ENCODE assay signal across 19 cellular contexts in the genomic region with DNA sequence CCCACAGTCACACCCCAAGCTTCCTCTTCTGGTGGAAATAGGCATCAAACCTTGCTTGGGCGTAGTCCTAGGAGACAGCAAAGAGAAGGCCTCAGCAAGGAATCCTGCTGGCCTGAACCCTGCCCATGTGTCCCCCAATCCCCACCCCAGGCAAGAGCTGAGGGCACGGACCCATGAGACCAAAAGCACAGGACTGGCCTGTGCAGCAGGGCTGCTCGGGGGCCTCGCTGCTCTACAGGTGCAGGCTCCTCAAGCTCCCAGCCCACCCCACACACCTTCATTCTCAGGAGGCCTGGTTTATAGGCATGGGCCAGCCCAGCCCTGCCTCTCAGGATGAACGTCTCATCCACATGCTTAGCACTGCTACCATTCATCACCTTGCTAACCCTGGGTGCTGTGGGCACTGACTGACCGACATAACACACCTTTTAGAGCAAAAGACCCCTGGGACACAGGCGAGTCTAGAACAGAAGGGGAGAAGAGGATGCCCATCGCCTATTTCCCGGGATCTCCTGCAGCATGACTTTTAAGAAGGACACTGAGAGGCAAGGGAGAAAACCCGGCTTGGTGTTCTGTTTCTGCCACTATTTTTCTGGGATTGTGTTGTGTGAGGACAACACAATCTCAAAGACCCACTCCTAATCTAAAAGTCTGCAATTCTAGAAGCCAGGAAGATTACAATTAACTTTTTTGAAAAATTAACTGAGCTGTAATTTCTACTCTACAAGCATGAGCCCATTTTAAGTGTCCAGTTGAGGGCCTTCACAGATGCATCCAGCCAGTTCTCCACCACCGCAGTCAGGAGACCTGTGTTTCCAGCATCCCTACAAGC. TPM values are rescaled to one million over a fixed set of nuclear protein-coding genes. Genes with fewer than 3 reads are reported as not detected.
DNase-seq lines count a peak whose midpoint lies in the region; ATAC-seq, FAIRE-seq and TF ChIP-seq lines count a peak whose summit lies in the region.
"Had no signal": no experiment of that assay in that cellular context is flagged by ENCODE, and none has a peak within 500 bp of the region (broad histone marks: within the 10 kb centered on the region; RNA-seq: fewer than 3 reads in every experiment).

No MANE protein-coding gene starts in this region.

- no peak overlapping the region for H3K27ac ChIP-seq in HepG2 (ENCODE audit: extremely low read length, insufficient read depth, low read length)
- no peak overlapping the region for H3K27ac ChIP-seq in right lobe of liver
- no peak overlapping the region; the same call in 1 of the 2 replicates for H3K27ac ChIP-seq in Panc1 (ENCODE audit: low read length)
- H3K27ac ChIP-seq: colonic mucosa, epithelial cell of prostate, left lung, pancreas, suprapubic skin had no signal

- H3K9me3 Mint-ChIP-seq in immature natural killer cell: no peaks in the 10 kb centered on the region
- H3K9me3 Mint-ChIP-seq: activated CD8-positive, alpha-beta T cell treated with anti-CD3 and anti-CD28 coated beads for 36 hours had no signal

- no peaks in the 10 kb centered on the region for H3K4me1 ChIP-seq in HepG2 (ENCODE audit: insufficient read depth, low read length)
- peaks cover 0 to 1% (median 0%) of the 10 kb centered on the region in 4 donors for H3K4me1 ChIP-seq in right lobe of liver
- H3K4me1 ChIP-seq in Panc1 (ENCODE audit: control insufficient read depth, insufficient read depth, low read length): no peaks in the 10 kb centered on the region; the same call in 1 of the 2 replicates
- H3K4me1 ChIP-seq: colonic mucosa, left lung, suprapubic skin had no signal

- H3K4me3 ChIP-seq in HepG2 (replicated peaks in 1 of 3; ENCODE audit: insufficient read depth in 1 of 3, low read depth in 2 of 3, low read length in 3 of 3): no peak overlapping the region
- no peak overlapping the region for H3K4me3 ChIP-seq in right lobe of liver
- no peak overlapping the region for H3K4me3 ChIP-seq in Panc1 (ENCODE audit: low read depth in 2 of 2, low read length in 2 of 2)
- H3K4me3 ChIP-seq: colonic mucosa, left lung, pancreas, suprapubic skin had no signal

- H3K4me1 Mint-ChIP-seq in immature natural killer cell: no peaks in the 10 kb centered on the region

- BruUV-seq in HepG2 (replicated peaks; lab: Mats Ljungman, UMichigan) (no TSS peak), Panc1 (replicated peaks; lab: Mats Ljungman, UMichigan) (no TSS peak)

- POLR2A ChIA-PET in HepG2 (lab: Yijun Ruan, JAX) (interaction anchor here (2.8 kb wide), 1 partner anchor 16 kb away, joined by 11 read pairs; a partner anchor contains a TSS), Panc1 (lab: Charles Lee) (no interaction called here)

- H3K4me2 ChIP-seq in HepG2 (ENCODE audit: low read depth, low read length): no peak overlapping the region

- peaks cover 0 to 13% (median 10%) of the 10 kb centered on the region in 3 donors for H3K36me3 Mint-ChIP-seq in immature natural killer cell

- TF ChIP-seq POLR2A in HepG2 (IDR thresholded peaks at IDR 0.05; ENCODE audit: insufficient read depth in 1 of 2, low read depth in 2 of 2, low read length in 2 of 2) (peak in 1 of 2 experiments; percentile 44; a peak in 1 of 4 replicates), right lobe of liver (IDR thresholded peaks at IDR 0.05) (no peak)

- ATAC-seq in HepG2 (0 out of 3 replicates have a peak, but pooled peaks have one; percentile 0), right lobe of liver (no peak), Panc1 (0 out of 2 replicates have a peak, but pooled peaks have one; percentile 10), HG03460 (IDR thresholded peaks at IDR 0.05; ENCODE audit: unreplicated experiment) (no peak), GM21526 (IDR thresholded peaks at IDR 0.05; ENCODE audit: low FRiP score, unreplicated experiment) (no peak), HG02884 (IDR thresholded peaks at IDR 0.05; ENCODE audit: unreplicated experiment) (no peak)
- ATAC-seq: activated CD8-positive, alpha-beta T cell treated with anti-CD3 and anti-CD28 coated beads for 36 hours; left lung had no signal

- FAIRE-seq in HepG2 (lab: Jason Lieb, UNC): no peak
- FAIRE-seq: astrocyte, frontal cortex, pancreas had no signal

- H3K36me3 ChIP-seq in HepG2 (replicated peaks in 1 of 2; ENCODE audit: control insufficient read depth in 1 of 2, insufficient read depth in 2 of 2, low read length in 2 of 2) (peaks cover 17 to 36% of the 10 kb centered on the region in 2 experiments), right lobe of liver (peaks cover 0 to 25% (median 7%) of the 10 kb centered on the region in 4 donors), Panc1 (ENCODE audit: control insufficient read depth, insufficient read depth, low read length) (0 out of 2 replicates have a peak, but pooled peaks cover 3% of the 10 kb centered on the region)

- in situ Hi-C loops in HepG2 (cut with HindIII; ENCODE audit: extremely low pct_ligation_motif_present, low pct_unique_long_range_greater_than_20kb): no loop called here
- in situ Hi-C loops in Panc1 (cut with HindIII; ENCODE audit: low pct_unique_long_range_greater_than_20kb, low sequenced_read_pairs): no loop called here

- no peak for DNase-seq in HepG2 (ENCODE audit: low spot score)
- no peak for DNase-seq in right lobe of liver
- DNase-seq in Panc1 (ENCODE audit: low read depth, low spot score): no peak
- DNase-seq in immature natural killer cell: no peak
- no peak for DNase-seq in COR-L47 (lab: John Stamatoyannopoulos, UW)
- DNase-seq: activated CD8-positive, alpha-beta T cell treated with anti-CD3 and anti-CD28 coated beads for 36 hours; AML-193; colonic mucosa; NCI-H1436; stimulated activated CD4-positive, alpha-beta T cell treated with anti-CD3 and anti-CD28 coated beads, Interleukin-2, amount 100 ng/mL, for 24 hours had no signal

- H3K4me3 Mint-ChIP-seq in immature natural killer cell: no peak overlapping the region
- H3K4me3 Mint-ChIP-seq: activated CD8-positive, alpha-beta T cell treated with anti-CD3 and anti-CD28 coated beads for 36 hours had no signal

- H3K9ac ChIP-seq in HepG2 (ENCODE audit: insufficient read depth, low read depth, low read length): no peak overlapping the region

- H3K9me3 ChIP-seq in HepG2 (ENCODE audit: low read length) (no peaks in the 10 kb centered on the region), right lobe of liver (no peaks in the 10 kb centered on the region), Panc1 (ENCODE audit: control insufficient read depth, insufficient read depth, low read depth, low read length) (no peaks in the 10 kb centered on the region)
- H3K9me3 ChIP-seq: colonic mucosa, left lung, pancreas, suprapubic skin had no signal

- H3K27me3 ChIP-seq in HepG2 (ENCODE audit: control insufficient read depth in 1 of 2, insufficient read depth in 2 of 2, low read length in 2 of 2) (no peaks in the 10 kb centered on the region), right lobe of liver (no peaks in the 10 kb centered on the region), Panc1 (ENCODE audit: control insufficient read depth, insufficient read depth, low read length) (no peaks in the 10 kb centered on the region)
- H3K27me3 ChIP-seq: colonic mucosa, left lung, pancreas, suprapubic skin had no signal

- H3K79me2 ChIP-seq in HepG2 (ENCODE audit: insufficient read depth, low read length): no peaks in the 10 kb centered on the region

- intact Hi-C loops in HepG2 (cut with micrococcal nuclease; ENCODE audit: unreplicated experiment) (no loop called here), right lobe of liver (cut with DNase I) (no loop called here), Panc1 (cut with micrococcal nuclease; ENCODE audit: unreplicated experiment) (no loop called here)

- TF ChIP-seq EP300 in HepG2 (IDR thresholded peaks at IDR 0.05; ENCODE audit: low read depth in 2 of 2, low read length in 2 of 2) (no peak), HepG2 (CRISPR knock-in tag; IDR thresholded peaks at IDR 0.05; ENCODE audit: borderline replicate concordance) (no peak)

- CTCF ChIA-PET in HepG2 (lab: Yijun Ruan, JAX; ENCODE audit: low intra/inter-chr PET ratio, low total read pairs) (no interaction called here), Panc1 (lab: Charles Lee) (no interaction called here)

- TF ChIP-seq CTCF in HepG2 (CRISPR knock-in tag; IDR thresholded peaks at IDR 0.05): no peak
- no peak for TF ChIP-seq CTCF in right lobe of liver (IDR thresholded peaks at IDR 0.05)
- no peak for TF ChIP-seq CTCF in Panc1 (IDR thresholded peaks at IDR 0.05)

- no peak overlapping the region for H2AFZ ChIP-seq in HepG2 (ENCODE audit: low read length)

- TF ChIP-seq RAD21 in HepG2 (CRISPR knock-in tag; IDR thresholded peaks at IDR 0.05): no peak

- peak overlapping the region in 4 of 6 donors; percentile 44 to 80 (median 70) for H3K27ac Mint-ChIP-seq in immature natural killer cell
- H3K27ac Mint-ChIP-seq: activated CD8-positive, alpha-beta T cell treated with anti-CD3 and anti-CD28 coated beads for 36 hours had no signal

- WGBS in HepG2 (ENCODE audit: low lambda C conversion rate): 92% methylated on average over 9 of the region's 11 CpGs
- WGBS in right lobe of liver (ENCODE audit: insufficient coverage, low coverage, low lambda C conversion rate, missing lambda C conversion rate): 91% methylated on average over 3 of the region's 11 CpGs

- peaks cover 0 to 4% (median 3%) of the 10 kb centered on the region in 3 donors for H3K27me3 Mint-ChIP-seq in immature natural killer cell (ENCODE audit: low read depth in 3 of 3)
- H3K27me3 Mint-ChIP-seq: activated CD8-positive, alpha-beta T cell treated with anti-CD3 and anti-CD28 coated beads for 36 hours had no signal

- H4K20me1 ChIP-seq in HepG2 (ENCODE audit: insufficient read depth, low read length): peaks cover 5% of the 10 kb centered on the region; the same call in 1 of the 2 replicates

RNA-seq across cellular contexts. Expression of a gene that starts 15.4 kb away (rescaled TPM):
- total RNA-seq in HepG2 (2016; rRNA removed; fragmentation: Illumina TruSeq; extraction: Trizol): 9.9 and 48.0 TPM in 2 replicates
- 10.6 and 10.9 TPM in 2 replicates for total RNA-seq in HepG2 (2016; cell fraction: cytosol; rRNA removed; fragmentation: Illumina TruSeq; extraction: Trizol; ENCODE audit: low read depth)
- 7.6 and 52.5 TPM in 2 replicates for total RNA-seq in HepG2 (2016; cell fraction: insoluble cytoplasmic fraction; rRNA removed; fragmentation: Illumina TruSeq; extraction: Trizol)
- 8.3 and 8.4 TPM in 2 replicates for total RNA-seq in HepG2 (2016; cell fraction: membrane; rRNA removed; fragmentation: Illumina TruSeq; extraction: Trizol)
- total RNA-seq in HepG2 (2016; cell fraction: nucleus; rRNA removed; fragmentation: Illumina TruSeq; extraction: Trizol): 57.2 and 73.6 TPM in 2 replicates
- 69.6 and 97.2 TPM in 2 replicates for polyA plus RNA-seq in HepG2 (2011; rRNA removed)
- 25.1 and 41.9 TPM in 2 replicates for polyA plus RNA-seq in HepG2 (2011; cell fraction: cytosol; rRNA removed)
- 1,399 and 1,906 TPM in 2 replicates for polyA plus RNA-seq in HepG2 (2011; cell fraction: nucleus; rRNA removed)
- 23.6 and 37.0 TPM in 2 replicates for polyA plus RNA-seq in HepG2 (2012)
- polyA plus RNA-seq in HepG2 (2016; cell fraction: cytosol; fragmentation: Illumina TruSeq; extraction: Trizol; ENCODE audit: low read depth): 3.6 and 4.6 TPM in 2 replicates
- 7.3 and 10.3 TPM in 2 replicates for polyA plus RNA-seq in HepG2 (2016; cell fraction: insoluble cytoplasmic fraction; fragmentation: Illumina TruSeq; extraction: Trizol; ENCODE audit: low read depth)
- polyA plus RNA-seq in HepG2 (2016; cell fraction: membrane; fragmentation: Illumina TruSeq; extraction: Trizol; ENCODE audit: low read depth): 5.5 and 6.6 TPM in 2 replicates
- polyA plus RNA-seq in HepG2 (2016; cell fraction: nucleus; fragmentation: Illumina TruSeq; extraction: Trizol; ENCODE audit: insufficient read depth, low read depth): 176 and 189 TPM in 2 replicates
- polyA minus RNA-seq in HepG2 (2011; rRNA and poly(A)+ RNA removed; ENCODE audit: low replicate concordance): 49.2 and 98.2 TPM in 2 replicates
- 22.7 and 28.6 TPM in 2 replicates for polyA minus RNA-seq in HepG2 (2011; cell fraction: cytosol; rRNA and poly(A)+ RNA removed)
- 100 and 121 TPM in 2 replicates for polyA minus RNA-seq in HepG2 (2011; cell fraction: nucleus; rRNA and poly(A)+ RNA removed)
- total RNA-seq in right lobe of liver: 10 to 100 TPM; 39.4 to 97.1 (median 69.3) TPM
- total RNA-seq in Panc1 (2021; ENCODE audit: unreplicated experiment): 158 TPM
- polyA plus RNA-seq in Panc1 (2012; ENCODE audit: insufficient read length): 192 TPM
- 100 to 1,000 TPM in 1 of 3 donors, 10 to 100 TPM in 2; 93.0 to 132 (median 93.3) TPM for polyA plus RNA-seq in immature natural killer cell

RNA-seq across cellular contexts. Expression of a gene that starts 23.7 kb away (rescaled TPM):
- 120 and 158 TPM in 2 replicates for total RNA-seq in HepG2 (2016; rRNA removed; fragmentation: Illumina TruSeq; extraction: Trizol)
- total RNA-seq in HepG2 (2016; cell fraction: cytosol; rRNA removed; fragmentation: Illumina TruSeq; extraction: Trizol; ENCODE audit: low read depth): 120 and 122 TPM in 2 replicates
- 111 and 153 TPM in 2 replicates for total RNA-seq in HepG2 (2016; cell fraction: insoluble cytoplasmic fraction; rRNA removed; fragmentation: Illumina TruSeq; extraction: Trizol)
- total RNA-seq in HepG2 (2016; cell fraction: membrane; rRNA removed; fragmentation: Illumina TruSeq; extraction: Trizol): 119 and 125 TPM in 2 replicates
- 68.1 and 87.4 TPM in 2 replicates for total RNA-seq in HepG2 (2016; cell fraction: nucleus; rRNA removed; fragmentation: Illumina TruSeq; extraction: Trizol)
- 96.7 and 101 TPM in 2 replicates for polyA plus RNA-seq in HepG2 (2011; rRNA removed)
- polyA plus RNA-seq in HepG2 (2011; cell fraction: cytosol; rRNA removed): 77.4 and 163 TPM in 2 replicates
- 142 and 151 TPM in 2 replicates for polyA plus RNA-seq in HepG2 (2011; cell fraction: nucleus; rRNA removed)
- polyA plus RNA-seq in HepG2 (2012): 65.2 and 96.9 TPM in 2 replicates
- polyA plus RNA-seq in HepG2 (2016; cell fraction: cytosol; fragmentation: Illumina TruSeq; extraction: Trizol; ENCODE audit: low read depth): 109 and 135 TPM in 2 replicates
- 108 and 124 TPM in 2 replicates for polyA plus RNA-seq in HepG2 (2016; cell fraction: insoluble cytoplasmic fraction; fragmentation: Illumina TruSeq; extraction: Trizol; ENCODE audit: low read depth)
- polyA plus RNA-seq in HepG2 (2016; cell fraction: membrane; fragmentation: Illumina TruSeq; extraction: Trizol; ENCODE audit: low read depth): 110 and 125 TPM in 2 replicates
- 158 and 161 TPM in 2 replicates for polyA plus RNA-seq in HepG2 (2016; cell fraction: nucleus; fragmentation: Illumina TruSeq; extraction: Trizol; ENCODE audit: insufficient read depth, low read depth)
- 172 and 212 TPM in 2 replicates for polyA minus RNA-seq in HepG2 (2011; rRNA and poly(A)+ RNA removed; ENCODE audit: low replicate concordance)
- polyA minus RNA-seq in HepG2 (2011; cell fraction: cytosol; rRNA and poly(A)+ RNA removed): 66.2 and 72.5 TPM in 2 replicates
- polyA minus RNA-seq in HepG2 (2011; cell fraction: nucleus; rRNA and poly(A)+ RNA removed): 33.6 and 40.9 TPM in 2 replicates
- total RNA-seq in right lobe of liver: 100 to 1,000 TPM in 3 of 6 experiments, 10 to 100 TPM in 3; 61.9 to 159 (median 88.4) TPM
- 289 TPM for total RNA-seq in Panc1 (2021; ENCODE audit: unreplicated experiment)
- 558 TPM for polyA plus RNA-seq in Panc1 (2012; ENCODE audit: insufficient read length)
- 100 to 1,000 TPM; 204 to 258 (median 215) TPM for polyA plus RNA-seq in immature natural killer cell

RNA-seq across cellular contexts. Expression of a gene that starts 44.1 kb away (rescaled TPM):
- total RNA-seq in HepG2 (2016; rRNA removed; fragmentation: Illumina TruSeq; extraction: Trizol) (4.0 and 4.5 TPM in 2 replicates), right lobe of liver (1 to 10 TPM; 2.3 to 7.4 (median 4.4) TPM), Panc1 (2021; ENCODE audit: unreplicated experiment) (18.3 TPM)
- total RNA-seq in HepG2 (2016; cell fraction: cytosol; rRNA removed; fragmentation: Illumina TruSeq; extraction: Trizol; ENCODE audit: low read depth): 0.62 and 0.91 TPM in 2 replicates
- total RNA-seq in HepG2 (2016; cell fraction: insoluble cytoplasmic fraction; rRNA removed; fragmentation: Illumina TruSeq; extraction: Trizol): 4.3 and 4.5 TPM in 2 replicates
- total RNA-seq in HepG2 (2016; cell fraction: membrane; rRNA removed; fragmentation: Illumina TruSeq; extraction: Trizol): 2.2 and 2.4 TPM in 2 replicates
- 1.6 and 2.1 TPM in 2 replicates for total RNA-seq in HepG2 (2016; cell fraction: nucleus; rRNA removed; fragmentation: Illumina TruSeq; extraction: Trizol)
- polyA plus RNA-seq in HepG2 (2011; rRNA removed) (5.1 and 6.7 TPM in 2 replicates), immature natural killer cell (1 to 10 TPM in 2 of 3 donors, not detected in 1; 3.4 to 3.8 TPM)
- polyA plus RNA-seq in HepG2 (2011; cell fraction: cytosol; rRNA removed): 2.8 and 5.9 TPM in 2 replicates
- polyA plus RNA-seq in HepG2 (2011; cell fraction: nucleus; rRNA removed): 5.1 and 6.8 TPM in 2 replicates
- 2.1 and 3.2 TPM in 2 replicates for polyA plus RNA-seq in HepG2 (2012)
- 0.81 and 0.85 TPM in 2 replicates for polyA plus RNA-seq in HepG2 (2016; cell fraction: cytosol; fragmentation: Illumina TruSeq; extraction: Trizol; ENCODE audit: low read depth)
- 4.5 and 4.7 TPM in 2 replicates for polyA plus RNA-seq in HepG2 (2016; cell fraction: insoluble cytoplasmic fraction; fragmentation: Illumina TruSeq; extraction: Trizol; ENCODE audit: low read depth)
- 1.9 and 2.1 TPM in 2 replicates for polyA plus RNA-seq in HepG2 (2016; cell fraction: membrane; fragmentation: Illumina TruSeq; extraction: Trizol; ENCODE audit: low read depth)
- polyA plus RNA-seq in HepG2 (2016; cell fraction: nucleus; fragmentation: Illumina TruSeq; extraction: Trizol; ENCODE audit: insufficient read depth, low read depth): 4.1 and 4.6 TPM in 2 replicates
- 7.3 and 37.4 TPM in 2 replicates for polyA minus RNA-seq in HepG2 (2011; rRNA and poly(A)+ RNA removed; ENCODE audit: low replicate concordance)
- polyA minus RNA-seq in HepG2 (2011; cell fraction: cytosol; rRNA and poly(A)+ RNA removed): 2.2 and 3.3 TPM in 2 replicates
- polyA minus RNA-seq in HepG2 (2011; cell fraction: nucleus; rRNA and poly(A)+ RNA removed): 1.6 and 3.1 TPM in 2 replicates
- polyA plus RNA-seq in Panc1 (2012; ENCODE audit: insufficient read length): 25.3 TPM

RNA-seq across cellular contexts. Expression of a gene that starts 50.3 kb away (rescaled TPM):
- total RNA-seq in HepG2 (2016; rRNA removed; fragmentation: Illumina TruSeq; extraction: Trizol) (2.3 and 8.8 TPM in 2 replicates), right lobe of liver (10 to 100 TPM; 13.3 to 21.4 (median 17.9) TPM), Panc1 (2021; ENCODE audit: unreplicated experiment) (54.1 TPM)
- 3.9 and 4.4 TPM in 2 replicates for total RNA-seq in HepG2 (2016; cell fraction: cytosol; rRNA removed; fragmentation: Illumina TruSeq; extraction: Trizol; ENCODE audit: low read depth)
- 2.9 and 9.2 TPM in 2 replicates for total RNA-seq in HepG2 (2016; cell fraction: insoluble cytoplasmic fraction; rRNA removed; fragmentation: Illumina TruSeq; extraction: Trizol)
- 4.6 and 5.3 TPM in 2 replicates for total RNA-seq in HepG2 (2016; cell fraction: membrane; rRNA removed; fragmentation: Illumina TruSeq; extraction: Trizol)
- total RNA-seq in HepG2 (2016; cell fraction: nucleus; rRNA removed; fragmentation: Illumina TruSeq; extraction: Trizol): 10.8 and 10.9 TPM in 2 replicates
- polyA plus RNA-seq in HepG2 (2011; rRNA removed) (18.9 and 25.3 TPM in 2 replicates), immature natural killer cell (10 to 100 TPM; 29.7 to 42.7 (median 38.6) TPM)
- polyA plus RNA-seq in HepG2 (2011; cell fraction: cytosol; rRNA removed): 14.1 and 18.0 TPM in 2 replicates
- 71.1 and 107 TPM in 2 replicates for polyA plus RNA-seq in HepG2 (2011; cell fraction: nucleus; rRNA removed)
- 8.1 and 8.5 TPM in 2 replicates for polyA plus RNA-seq in HepG2 (2012)
- polyA plus RNA-seq in HepG2 (2016; cell fraction: cytosol; fragmentation: Illumina TruSeq; extraction: Trizol; ENCODE audit: low read depth): 1.5 and 2.4 TPM in 2 replicates
- 2.4 and 2.7 TPM in 2 replicates for polyA plus RNA-seq in HepG2 (2016; cell fraction: insoluble cytoplasmic fraction; fragmentation: Illumina TruSeq; extraction: Trizol; ENCODE audit: low read depth)
- polyA plus RNA-seq in HepG2 (2016; cell fraction: membrane; fragmentation: Illumina TruSeq; extraction: Trizol; ENCODE audit: low read depth): 3.0 and 3.2 TPM in 2 replicates
- 17.9 and 19.5 TPM in 2 replicates for polyA plus RNA-seq in HepG2 (2016; cell fraction: nucleus; fragmentation: Illumina TruSeq; extraction: Trizol; ENCODE audit: insufficient read depth, low read depth)
- polyA minus RNA-seq in HepG2 (2011; rRNA and poly(A)+ RNA removed; ENCODE audit: low replicate concordance): 56.7 and 87.2 TPM in 2 replicates
- polyA minus RNA-seq in HepG2 (2011; cell fraction: cytosol; rRNA and poly(A)+ RNA removed): 10.2 and 12.8 TPM in 2 replicates
- 7.0 and 9.1 TPM in 2 replicates for polyA minus RNA-seq in HepG2 (2011; cell fraction: nucleus; rRNA and poly(A)+ RNA removed)
- polyA plus RNA-seq in Panc1 (2012; ENCODE audit: insufficient read length): 74.9 TPM

Comparison
In these comparisons a context has a peak if more than half of its experiments do, and no peak if none do; other contexts are left out.
1. ATAC-seq: peak in HepG2 (single experiment) and Panc1 (single experiment); none in right lobe of liver (0 of 4), HG03460 (single experiment), GM21526 (single experiment) and HG02884 (single experiment).